Comparison of ENCODE assay signal across 8 cellular contexts in genomic region chr9:111728617-111729366, GRCh38.
DNase-seq lines count a peak whose midpoint lies in the region; ATAC-seq and TF ChIP-seq lines count a peak whose summit lies in the region.
"Had no signal": no experiment of that assay in that cellular context is flagged by ENCODE, and none has a peak within 500 bp of the region (broad histone marks: within the 10 kb centered on the region; RNA-seq: fewer than 3 reads in every experiment).

No MANE protein-coding gene starts in this region.

- POLR2A ChIA-PET in HEK293T (lab: Yijun Ruan, JAX), result no interaction called here

- ATAC-seq in HG02798 (IDR thresholded peaks at IDR 0.05; ENCODE audit: poor library complexity, unreplicated experiment), result no peak

- no peak for TF ChIP-seq CTCF in epithelial cell of esophagus (IDR thresholded peaks at IDR 0.05; ENCODE audit: insufficient read depth, low read depth, low read length, missing control alignments)
- no peak for TF ChIP-seq CTCF in retinal pigment epithelial cell (conservative IDR thresholded peaks at IDR 0.05; ENCODE audit: low read depth, low read length)

- H3K4me3 ChIP-seq in epithelial cell of esophagus (ENCODE audit: low read length) (no peak overlapping the region), retinal pigment epithelial cell (ENCODE audit: low read length) (no peak overlapping the region)

- DNase-seq in GM04504 (ENCODE audit: low read depth) (peak; percentile 28), OCI-M1 (lab: John Stamatoyannopoulos, UW) (peak; percentile 8), epithelial cell of esophagus (ENCODE audit: low read depth) (peak; percentile 92), retinal pigment epithelial cell (ENCODE audit: low read depth) (peak; percentile 59), HEK293T (ENCODE audit: extremely low spot score) (no peak), NCI-H1417 treated with DMSO at 0.1 percent for 48 hours (lab: John Stamatoyannopoulos, UW) (no peak)
- DNase-seq: NCI-H2227 treated with DMSO at 0.1 percent for 48 hours had no signal

- CTCF ChIA-PET in HEK293T (lab: Yijun Ruan, JAX), result no interaction called here

TF ChIP-seq in HEK293T, 16 proteins besides CTCF, POLR2A, EP300 and RAD21:
- TF ChIP-seq TARDBP (IDR thresholded peaks at IDR 0.05) (no peak), LEF1 (IDR thresholded peaks at IDR 0.05; ENCODE audit: borderline replicate concordance) (no peak), FOXA1 (IDR thresholded peaks at IDR 0.05) (no peak), HDGF (IDR thresholded peaks at IDR 0.05; ENCODE audit: borderline replicate concordance) (no peak), BHLHE40 (IDR thresholded peaks at IDR 0.05; ENCODE audit: borderline replicate concordance) (no peak), SUZ12 (IDR thresholded peaks at IDR 0.05) (no peak), ELF4 (IDR thresholded peaks at IDR 0.05) (no peak), NFRKB (IDR thresholded peaks at IDR 0.05) (no peak), PKNOX1 (IDR thresholded peaks at IDR 0.05) (no peak), FOXK2 (IDR thresholded peaks at IDR 0.05) (no peak), SP1 (IDR thresholded peaks at IDR 0.05) (no peak), ARNT (IDR thresholded peaks at IDR 0.05) (no peak), L3MBTL2 (conservative IDR thresholded peaks at IDR 0.05) (no peak), ZNF384 (IDR thresholded peaks at IDR 0.05) (no peak), CTBP1 (IDR thresholded peaks at IDR 0.05; ENCODE audit: borderline replicate concordance) (no peak)

Comparison
In these comparisons a context has a peak if more than half of its experiments do, and no peak if none do; other contexts are left out.
1. DNase-seq: peak in GM04504 (single experiment), OCI-M1 (single experiment), epithelial cell of esophagus (single experiment) and retinal pigment epithelial cell (single experiment); none in HEK293T (single experiment) and NCI-H1417 treated with DMSO at 0.1 percent for 48 hours (single experiment).